Comparison of ENCODE assay signal across 28 cellular contexts in genomic region chr18:22275706-22276333, GRCh38.
"Had no signal": no experiment of that assay in that cellular context is flagged by ENCODE, and none has a peak within 500 bp of the region (broad histone marks: within the 10 kb centered on the region; RNA-seq: fewer than 3 reads in every experiment).

No MANE protein-coding gene starts in this region.

- H3K27ac ChIP-seq: ascending aorta, brain microvascular endothelial cell, colonic mucosa, parathyroid adenoma, stomach, transverse colon, vagina, WERI-Rb-1 had no signal

- H3K27me3 ChIP-seq: ascending aorta, brain microvascular endothelial cell, colonic mucosa, stomach, transverse colon, vagina had no signal

- H3K4me3 ChIP-seq: ascending aorta, colonic mucosa, mucosa of descending colon, stomach, transverse colon, vagina had no signal

- H3K9ac ChIP-seq: parathyroid adenoma had no signal

- DNase-seq: activated CD4-positive, alpha-beta T cell treated with anti-CD3 and anti-CD28 coated beads, Interleukin-2, amount 10 ng/mL, durations not matched to agents 7 days and 5 days; activated CD4-positive, CD25-positive, alpha-beta regulatory T cell treated with anti-CD3 and anti-CD28 coated beads, Interleukin-2, amount 50 U/mL, for 72 hours; activated CD8-positive, alpha-beta memory T cell treated with anti-CD3 and anti-CD28 coated beads, Interleukin-2, amount 50 U/mL, for 4 hours; activated T-cell treated with anti-CD3 and anti-CD28 coated beads, Interleukin-2, amount 50 U/mL, for 24 hours; brain microvascular endothelial cell; colonic mucosa; endodermal cell; foreskin fibroblast; hippocampal formation; kidney glomerular epithelial cell; mesendoderm; mucosa of descending colon; nephron progenitor cell; nucleus accumbens; small intestine; stimulated activated CD4-positive, alpha-beta T cell treated with anti-CD3 and anti-CD28 coated beads, Interleukin-15, amount 100 ng/mL, for 24 hours; stomach; T-helper 1 cell; transverse colon; WERI-Rb-1 had no signal

- ATAC-seq: activated naive CD4-positive, alpha-beta T cell treated with anti-CD3 and anti-CD28 coated beads, Interleukin-2, amount 50 U/mL, for 72 hours; activated T-helper 17 cell treated with anti-CD3 and anti-CD28 coated beads, Interleukin-2, amount 50 U/mL, for 72 hours; mucosa of descending colon; sciatic nerve; stimulated activated memory B cell treated with anti-CD40 and anti-IgM and Interleukin-4, amounts not matched to agents 10 μg/mL and 1 μg/mL and 100 μg/mL, for 72 hours had no signal

- H3K4me1 ChIP-seq: ascending aorta, colonic mucosa, parathyroid adenoma, stomach, transverse colon, vagina had no signal

- H2AFZ ChIP-seq: parathyroid adenoma had no signal

- H3K79me2 ChIP-seq: parathyroid adenoma had no signal

- H3K36me3 ChIP-seq: ascending aorta, brain microvascular endothelial cell, colonic mucosa, stomach, transverse colon, vagina, WERI-Rb-1 had no signal

- FAIRE-seq: small intestine, TTC549 had no signal

- H3K9me3 ChIP-seq: ascending aorta, colonic mucosa, mucosa of descending colon, transverse colon, vagina had no signal
